ENCODE assay signal across 26 cellular contexts in the genomic region with DNA sequence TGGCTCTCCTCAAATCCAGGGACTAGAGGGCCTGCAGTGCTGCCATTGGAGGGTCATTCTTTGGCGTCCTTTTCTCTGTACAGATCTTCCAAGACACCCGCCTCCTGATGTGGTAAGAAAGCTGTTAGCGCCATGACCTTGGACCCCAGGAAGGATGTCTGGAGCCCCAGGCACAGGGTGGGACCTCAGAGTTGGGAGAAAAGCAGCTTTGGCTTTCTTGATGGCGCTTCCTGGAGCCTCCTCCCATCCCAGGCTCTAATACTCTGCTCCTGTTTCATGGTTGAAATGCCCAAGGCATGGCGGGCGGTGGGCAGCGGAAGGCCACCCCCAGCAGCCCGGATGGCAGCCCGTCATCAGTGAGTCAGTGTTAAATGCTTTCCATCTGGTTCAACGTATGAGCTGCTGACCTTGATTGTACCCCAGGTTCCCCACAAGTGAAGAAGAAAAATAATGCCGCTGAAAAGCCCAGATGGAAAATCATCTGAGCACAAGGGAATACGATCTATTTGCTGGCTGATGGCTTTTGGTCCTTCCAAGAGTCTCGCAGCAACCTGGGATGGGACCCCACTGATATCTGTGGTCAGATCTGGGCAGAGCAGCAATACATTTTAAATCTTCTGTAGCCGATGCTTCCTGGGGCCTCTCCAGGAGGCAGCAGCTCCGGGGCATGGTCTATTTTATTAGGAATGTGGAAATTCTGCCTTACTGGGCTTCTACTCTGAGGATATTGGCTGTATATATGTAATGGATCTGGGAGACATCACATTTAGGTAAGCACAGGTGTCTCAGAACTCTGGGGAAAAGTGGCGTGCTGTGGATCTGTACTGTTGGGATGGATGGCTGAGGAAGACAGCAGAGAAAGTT. TPM values are rescaled to one million over a fixed set of nuclear protein-coding genes. Genes with fewer than 3 reads are reported as not detected.
DNase-seq lines count a peak whose midpoint lies in the region; ATAC-seq, FAIRE-seq and TF ChIP-seq lines count a peak whose summit lies in the region.
"Had no signal": no experiment of that assay in that cellular context is flagged by ENCODE, and none has a peak within 500 bp of the region (broad histone marks: within the 10 kb centered on the region; RNA-seq: fewer than 3 reads in every experiment).

No MANE protein-coding gene starts in this region.

- H3K4me1 ChIP-seq in endothelial cell of umbilical vein (ENCODE audit: control insufficient read depth, extremely low read depth, insufficient read depth, low read length), result peaks cover 5% of the 10 kb centered on the region
- peaks cover 3 to 27% (median 12%) of the 10 kb centered on the region in 5 donors for H3K4me1 ChIP-seq in subcutaneous abdominal adipose tissue (ENCODE audit: control insufficient read depth in 5 of 5, insufficient read depth in 5 of 5, low read length in 5 of 5)
- H3K4me1 ChIP-seq: BLaER1, SJSA1 had no signal

- no peak overlapping the region for H3K4me3 ChIP-seq in endothelial cell of umbilical vein (replicated peaks in 1 of 3; ENCODE audit: insufficient read depth in 1 of 3, low read depth in 1 of 3, low read length in 3 of 3)
- H3K4me3 ChIP-seq in subcutaneous abdominal adipose tissue (ENCODE audit: low read depth in 1 of 5, low read length in 5 of 5), result no peak overlapping the region
- H3K4me3 ChIP-seq: BLaER1, SJSA1 had no signal

- dilution Hi-C loops in endothelial cell of umbilical vein (cut with MboI; ENCODE audit: extremely low pct_ligation_motif_present, low sequenced_read_pairs), result no loop called here

- DNase-seq in left ventricle myocardium superior, result no peak
- no peak for DNase-seq in Right ventricle myocardium superior
- peak; percentile 47 for DNase-seq in endothelial cell of umbilical vein (ENCODE audit: low read depth, low spot score)
- DNase-seq in osteocyte (ENCODE audit: extremely low spot score, unreplicated experiment), result no peak
- no peak for DNase-seq in kidney glomerular epithelial cell (lab: John Stamatoyannopoulos, UW)
- DNase-seq in NCI-H1417 (lab: John Stamatoyannopoulos, UW), result no peak
- DNase-seq: CD4-positive, alpha-beta T cell; EL; GDM1; NCI-H1092 treated with DMSO at 0.1 percent for 48 hours; NCI-H1436 treated with DMSO at 0.1 percent for 48 hours; NCI-H187 treated with DMSO at 0.1 percent for 48 hours; NCI-H2107; NCI-H524 treated with DMSO at 0.1 percent for 48 hours; NCI-H774 had no signal

- no peak for TF ChIP-seq CTCF in endothelial cell of umbilical vein (IDR thresholded peaks at IDR 0.05; ENCODE audit: extremely low read depth in 1 of 2, insufficient read depth in 1 of 2, low read depth in 1 of 2, low read length in 2 of 2)
- no peak for TF ChIP-seq CTCF in osteocyte (IDR thresholded peaks at IDR 0.05)

- POLR2A ChIA-PET in endothelial cell of umbilical vein (lab: Charles Lee), result no interaction called here

- no peak overlapping the region for H3K4me3 Mint-ChIP-seq in osteocyte (ENCODE audit: unreplicated experiment)
- H3K4me3 Mint-ChIP-seq: CD4-positive, alpha-beta T cell; IgD-negative memory B cell had no signal

- FAIRE-seq in endothelial cell of umbilical vein (lab: Jason Lieb, UNC), result peak; percentile 60
- FAIRE-seq: A204.1, D721Med, GM12891, RCC 7860 had no signal

- no peaks in the 10 kb centered on the region for H3K79me2 ChIP-seq in endothelial cell of umbilical vein (ENCODE audit: control insufficient read depth, insufficient read depth, low read length)

- H3K36me3 ChIP-seq in endothelial cell of umbilical vein (ENCODE audit: control insufficient read depth in 2 of 2, extremely low read depth in 1 of 2, insufficient read depth in 2 of 2, low read length in 2 of 2) (peaks cover 0 to 17% of the 10 kb centered on the region in 2 experiments), subcutaneous abdominal adipose tissue (ENCODE audit: control insufficient read depth in 5 of 5, insufficient read depth in 5 of 5, low read length in 5 of 5) (peaks cover 0 to 29% (median 25%) of the 10 kb centered on the region in 5 donors)
- H3K36me3 ChIP-seq: BLaER1, SJSA1 had no signal

- H3K27me3 ChIP-seq in endothelial cell of umbilical vein (ENCODE audit: control insufficient read depth in 2 of 2, insufficient read depth in 2 of 2, low read length in 2 of 2) (no peaks in the 10 kb centered on the region), subcutaneous abdominal adipose tissue (ENCODE audit: control insufficient read depth in 5 of 5, insufficient read depth in 4 of 5, low read length in 5 of 5) (peaks cover 0 to 2% (median 0%) of the 10 kb centered on the region in 5 donors)
- H3K27me3 ChIP-seq: BLaER1, SJSA1 had no signal

- H4K20me1 ChIP-seq in endothelial cell of umbilical vein (replicated peaks; ENCODE audit: control insufficient read depth, extremely low read depth, insufficient read depth, low read length), result no peaks in the 10 kb centered on the region
- H4K20me1 ChIP-seq: BLaER1 had no signal

- H3K27ac Mint-ChIP-seq in osteocyte (ENCODE audit: unreplicated experiment), result peak overlapping the region; percentile 83
- H3K27ac Mint-ChIP-seq: CD4-positive, alpha-beta T cell had no signal

- peak overlapping the region; percentile 82 for H2AFZ ChIP-seq in endothelial cell of umbilical vein (ENCODE audit: low read depth, low read length)

- intact Hi-C loops in left ventricle myocardium superior (cut with micrococcal nuclease) (no loop called here), Right ventricle myocardium superior (cut with DNase I) (no loop called here), endothelial cell of umbilical vein (cut with micrococcal nuclease) (no loop called here)

- no peaks in the 10 kb centered on the region for H3K9me1 ChIP-seq in endothelial cell of umbilical vein (replicated peaks; ENCODE audit: control insufficient read depth, extremely low read depth, insufficient read depth, low read length)

- no peaks in the 10 kb centered on the region for H3K27me3 Mint-ChIP-seq in osteocyte (ENCODE audit: unreplicated experiment)
- H3K27me3 Mint-ChIP-seq: CD4-positive, alpha-beta T cell; IgD-negative memory B cell had no signal

- peak overlapping the region; percentile 26 for H3K27ac ChIP-seq in endothelial cell of umbilical vein (ENCODE audit: insufficient read depth, low read depth, low read length)
- H3K27ac ChIP-seq in subcutaneous abdominal adipose tissue (ENCODE audit: low read depth, low read length), result peak overlapping the region; percentile 37
- H3K27ac ChIP-seq: BLaER1, HL-60, SJSA1 had no signal

- H3K9ac ChIP-seq in endothelial cell of umbilical vein (replicated peaks; ENCODE audit: extremely low read depth, insufficient read depth, low read length) (no peak overlapping the region), subcutaneous abdominal adipose tissue (ENCODE audit: low read length in 5 of 5) (no peak overlapping the region)
- H3K9ac ChIP-seq: BLaER1 had no signal

- H3K4me1 Mint-ChIP-seq in osteocyte (ENCODE audit: unreplicated experiment), result peaks cover 38% of the 10 kb centered on the region

- peak overlapping the region; percentile 31 for H3K4me2 ChIP-seq in endothelial cell of umbilical vein (ENCODE audit: insufficient read depth, low read length)
- H3K4me2 ChIP-seq: BLaER1 had no signal

- H3K9me3 ChIP-seq in endothelial cell of umbilical vein (replicated peaks; ENCODE audit: control insufficient read depth, insufficient read depth, low read length), result no peaks in the 10 kb centered on the region
- H3K9me3 ChIP-seq in subcutaneous abdominal adipose tissue (ENCODE audit: control insufficient read depth in 5 of 5, low read length in 5 of 5), result no peaks in the 10 kb centered on the region
- H3K9me3 ChIP-seq: SJSA1 had no signal

- TF ChIP-seq POLR2A in endothelial cell of umbilical vein (IDR thresholded peaks at IDR 0.05; ENCODE audit: low read depth, low read length), result no peak

- ATAC-seq in left ventricle myocardium superior (peak; percentile 29), Right ventricle myocardium superior (ENCODE audit: poor library complexity) (no peak), HG03378 (IDR thresholded peaks at IDR 0.05; ENCODE audit: unreplicated experiment) (no peak)
- ATAC-seq: HCT116 had no signal

- H3K9me3 Mint-ChIP-seq in osteocyte (ENCODE audit: unreplicated experiment), result peaks cover 5% of the 10 kb centered on the region
- H3K9me3 Mint-ChIP-seq: CD4-positive, alpha-beta T cell had no signal

- peaks cover 26% of the 10 kb centered on the region for H3K36me3 Mint-ChIP-seq in osteocyte (ENCODE audit: unreplicated experiment)

- no TSS peak for BruUV-seq in endothelial cell of umbilical vein (replicated peaks; lab: Mats Ljungman, UMichigan)

- CTCF ChIA-PET in endothelial cell of umbilical vein (lab: Charles Lee), result interaction anchor here (1.7 kb wide), 1 partner anchor 13 kb away, joined by 7 read pairs; no protein-coding TSS in a partner anchor

TF ChIP-seq in endothelial cell of umbilical vein, 7 proteins besides CTCF, POLR2A, EP300 and RAD21:
- TF ChIP-seq POLR2AphosphoS5 (IDR thresholded peaks at IDR 0.05; ENCODE audit: insufficient read depth, low read depth, low read length), result no peak
- peak; percentile 14 for TF ChIP-seq JUN (IDR thresholded peaks at IDR 0.05; ENCODE audit: borderline replicate concordance, insufficient read depth, insufficient read length, low read depth)
TF ChIP-seq in endothelial cell of umbilical vein: peak in this region for 1.

RNA-seq across cellular contexts. Expression of gene ACKR3, which starts 15.1 kb away (rescaled TPM):
- 25.4 TPM for total RNA-seq in left ventricle myocardium superior
- total RNA-seq in Right ventricle myocardium superior, result 27.9 TPM
- 24.0 and 31.1 TPM in 2 replicates for total RNA-seq in endothelial cell of umbilical vein
- polyA plus RNA-seq in endothelial cell of umbilical vein, result 428 and 533 TPM in 2 replicates
- 141 and 146 TPM in 2 replicates for polyA plus RNA-seq in endothelial cell of umbilical vein (2011; cell fraction: cytosol; rRNA removed)
- polyA plus RNA-seq in endothelial cell of umbilical vein (2011; cell fraction: nucleus; rRNA removed), result 278 and 394 TPM in 2 replicates
- polyA plus RNA-seq in endothelial cell of umbilical vein (2012), result 30.1 and 30.4 TPM in 2 replicates
- polyA minus RNA-seq in endothelial cell of umbilical vein, result 433 and 453 TPM in 2 replicates
- 0.61 TPM for polyA minus RNA-seq in endothelial cell of umbilical vein (2011; cell fraction: cytosol; rRNA and poly(A)+ RNA removed)
- 168 and 181 TPM in 2 replicates for polyA minus RNA-seq in endothelial cell of umbilical vein (2011; cell fraction: nucleus; rRNA and poly(A)+ RNA removed)
- 36.9 and 40.5 TPM in 2 replicates for total RNA-seq in osteocyte
